25 cellular contexts compared by ENCODE assay signal in genomic region chr14:34110531-34110930, GRCh38.
"Had no signal": no experiment of that assay in that cellular context is flagged by ENCODE, and none has a peak within 500 bp of the region (broad histone marks: within the 10 kb centered on the region; RNA-seq: fewer than 3 reads in every experiment).

No MANE protein-coding gene starts in this region.

- H3K27ac Mint-ChIP-seq: activated CD8-positive, alpha-beta memory T cell treated with anti-CD3 and anti-CD28 coated beads, Interleukin-2, amount 10 ng/mL, durations not matched to agents 7 days and 5 days; activated CD8-positive, alpha-beta T cell treated with anti-CD3 and anti-CD28 coated beads, Interleukin-2, amount 10 ng/mL, durations not matched to agents 7 days and 5 days; activated naive CD8-positive, alpha-beta T cell treated with anti-CD3 and anti-CD28 coated beads, Interleukin-2, amount 10 ng/mL, durations not matched to agents 7 days and 5 days; effector memory CD8-positive, alpha-beta T cell; stimulated activated naive B cell treated with anti-CD40 and anti-IgM and Interleukin-4, amounts not matched to agents 10 μg/mL and 1 μg/mL and 100 μg/mL, for 72 hours had no signal

- H2AFZ ChIP-seq: parathyroid adenoma had no signal

- H3K36me3 ChIP-seq: cardiac muscle cell, gastrocnemius medialis, tibial nerve had no signal

- ATAC-seq: activated CD8-positive, alpha-beta memory T cell treated with anti-CD3 and anti-CD28 coated beads, Interleukin-2, amount 10 ng/mL, durations not matched to agents 7 days and 5 days; activated CD8-positive, alpha-beta T cell treated with anti-CD3 and anti-CD28 coated beads, Interleukin-2, amount 10 ng/mL, durations not matched to agents 7 days and 5 days; body of pancreas; effector memory CD8-positive, alpha-beta T cell; gastrocnemius medialis; left cardiac atrium; left ventricle myocardium superior; naive thymus-derived CD4-positive, alpha-beta T cell; psoas muscle; stimulated activated naive B cell treated with anti-CD40 and anti-IgM and Interleukin-4, amounts not matched to agents 10 μg/mL and 1 μg/mL and 100 μg/mL, for 72 hours had no signal

- H3K27me3 ChIP-seq: body of pancreas, cardiac muscle cell, gastrocnemius medialis, tibial nerve had no signal

- DNase-seq: activated CD4-positive, alpha-beta T cell treated with anti-CD3 and anti-CD28 coated beads for 1 hour; activated CD8-positive, alpha-beta memory T cell treated with anti-CD3 and anti-CD28 coated beads, Interleukin-2, amount 10 ng/mL, durations not matched to agents 7 days and 5 days; activated CD8-positive, alpha-beta T cell treated with anti-CD3 and anti-CD28 coated beads, Interleukin-2, amount 10 ng/mL, durations not matched to agents 7 days and 5 days; activated naive CD4-positive, alpha-beta T cell; activated naive CD8-positive, alpha-beta T cell treated with anti-CD3 and anti-CD28 coated beads, Interleukin-2, amount 10 ng/mL, durations not matched to agents 7 days and 5 days; activated T-cell treated with anti-CD3 and anti-CD28 coated beads, Interleukin-2, amount 50 U/mL, for 48 hours; body of pancreas; cerebellar nuclear complex; cortex of kidney; effector memory CD8-positive, alpha-beta T cell; erythroblast; gastrocnemius medialis; glutamatergic neuron; left cardiac atrium; left ventricle myocardium superior; naive thymus-derived CD4-positive, alpha-beta T cell; occipital lobe; psoas muscle; stimulated activated CD4-positive, alpha-beta T cell treated with anti-CD3 and anti-CD28 coated beads, Interleukin-15, amount 100 ng/mL, for 24 hours; stimulated activated CD4-positive, alpha-beta T cell treated with anti-CD3 and anti-CD28 coated beads, Interleukin-2, amount 100 ng/mL, for 24 hours; stimulated activated naive B cell treated with anti-CD40 and anti-IgM and Interleukin-4, amounts not matched to agents 10 μg/mL and 1 μg/mL and 100 μg/mL, for 72 hours; T-helper 2 cell had no signal

- H3K4me3 ChIP-seq: body of pancreas, cardiac muscle cell, gastrocnemius medialis, psoas muscle, tibial nerve had no signal

- H3K36me3 Mint-ChIP-seq: activated CD8-positive, alpha-beta memory T cell treated with anti-CD3 and anti-CD28 coated beads, Interleukin-2, amount 10 ng/mL, durations not matched to agents 7 days and 5 days; activated naive CD8-positive, alpha-beta T cell treated with anti-CD3 and anti-CD28 coated beads, Interleukin-2, amount 10 ng/mL, durations not matched to agents 7 days and 5 days; stimulated activated naive B cell treated with anti-CD40 and anti-IgM and Interleukin-4, amounts not matched to agents 10 μg/mL and 1 μg/mL and 100 μg/mL, for 72 hours had no signal

- H3K4me1 ChIP-seq: parathyroid adenoma, tibial nerve had no signal

- H3K4me1 Mint-ChIP-seq: activated CD8-positive, alpha-beta memory T cell treated with anti-CD3 and anti-CD28 coated beads, Interleukin-2, amount 10 ng/mL, durations not matched to agents 7 days and 5 days; stimulated activated naive B cell treated with anti-CD40 and anti-IgM and Interleukin-4, amounts not matched to agents 10 μg/mL and 1 μg/mL and 100 μg/mL, for 72 hours had no signal

- H3K27ac ChIP-seq: body of pancreas, cardiac muscle cell, gastrocnemius medialis, parathyroid adenoma, psoas muscle, tibial nerve had no signal

- H3K9me3 Mint-ChIP-seq: activated naive CD8-positive, alpha-beta T cell treated with anti-CD3 and anti-CD28 coated beads, Interleukin-2, amount 10 ng/mL, durations not matched to agents 7 days and 5 days; effector memory CD8-positive, alpha-beta T cell; stimulated activated naive B cell treated with anti-CD40 and anti-IgM and Interleukin-4, amounts not matched to agents 10 μg/mL and 1 μg/mL and 100 μg/mL, for 72 hours had no signal

- H3K9ac ChIP-seq: parathyroid adenoma had no signal

- H3K79me2 ChIP-seq: parathyroid adenoma had no signal

- H3K4me3 Mint-ChIP-seq: activated CD8-positive, alpha-beta memory T cell treated with anti-CD3 and anti-CD28 coated beads, Interleukin-2, amount 10 ng/mL, durations not matched to agents 7 days and 5 days; activated CD8-positive, alpha-beta T cell treated with anti-CD3 and anti-CD28 coated beads, Interleukin-2, amount 10 ng/mL, durations not matched to agents 7 days and 5 days; activated naive CD8-positive, alpha-beta T cell treated with anti-CD3 and anti-CD28 coated beads, Interleukin-2, amount 10 ng/mL, durations not matched to agents 7 days and 5 days; effector memory CD8-positive, alpha-beta T cell; naive thymus-derived CD4-positive, alpha-beta T cell; stimulated activated naive B cell treated with anti-CD40 and anti-IgM and Interleukin-4, amounts not matched to agents 10 μg/mL and 1 μg/mL and 100 μg/mL, for 72 hours had no signal

- H3K9me3 ChIP-seq: body of pancreas, gastrocnemius medialis, psoas muscle, tibial nerve had no signal
